In the genomic region with DNA sequence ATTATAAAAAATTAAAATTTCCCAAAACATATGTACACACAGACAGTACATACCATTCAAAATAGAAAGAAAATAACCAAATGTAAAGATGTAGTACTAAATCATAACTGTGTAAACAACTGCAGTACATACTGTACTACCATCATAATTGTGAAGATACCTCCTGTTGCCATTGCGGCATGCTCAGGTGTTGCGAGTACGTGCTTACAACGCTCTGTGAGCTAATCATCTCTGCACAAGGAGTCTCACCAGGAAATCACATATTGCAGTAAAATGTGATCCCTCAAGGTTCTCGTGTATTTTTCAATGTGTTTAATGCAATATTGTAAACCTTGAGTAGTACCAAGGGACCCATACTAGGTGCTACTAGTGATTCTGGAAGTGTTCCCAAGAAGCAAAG, we compare ENCODE assay signal across 11 cellular contexts. TPM values are rescaled to one million over a fixed set of nuclear protein-coding genes. Genes with fewer than 3 reads are reported as not detected.
"Had no signal": no experiment of that assay in that cellular context is flagged by ENCODE, and none has a peak within 500 bp of the region (broad histone marks: within the 10 kb centered on the region; RNA-seq: fewer than 3 reads in every experiment).

No MANE protein-coding gene starts in this region.

- H3K4me1 ChIP-seq: HAP-1 had no signal

- H3K9ac ChIP-seq: GM23248, KMS-11 had no signal

- H3K4me3 ChIP-seq: GM23248, HAP-1 had no signal

- ATAC-seq: HCT116 had no signal

- H3K4me2 ChIP-seq: KMS-11 had no signal

- H2AFZ ChIP-seq: GM23248 had no signal

- DNase-seq: GM23248, GOT3, H7, HFFc6, IMR-90, KBM-7 had no signal

- H3K27ac ChIP-seq: GM23248, KMS-11 had no signal

- H3K9me3 ChIP-seq: HAP-1 had no signal

RNA-seq across cellular contexts. Expression of a gene that starts 22.9 kb away (rescaled TPM):
- total RNA-seq: GM23248, H4, H7, HFFc6, HT-29, IMR-90 had no signal
- polyA plus RNA-seq: GM23248, IMR-90 had no signal
